10 cellular contexts compared by ENCODE assay signal in the genomic region with DNA sequence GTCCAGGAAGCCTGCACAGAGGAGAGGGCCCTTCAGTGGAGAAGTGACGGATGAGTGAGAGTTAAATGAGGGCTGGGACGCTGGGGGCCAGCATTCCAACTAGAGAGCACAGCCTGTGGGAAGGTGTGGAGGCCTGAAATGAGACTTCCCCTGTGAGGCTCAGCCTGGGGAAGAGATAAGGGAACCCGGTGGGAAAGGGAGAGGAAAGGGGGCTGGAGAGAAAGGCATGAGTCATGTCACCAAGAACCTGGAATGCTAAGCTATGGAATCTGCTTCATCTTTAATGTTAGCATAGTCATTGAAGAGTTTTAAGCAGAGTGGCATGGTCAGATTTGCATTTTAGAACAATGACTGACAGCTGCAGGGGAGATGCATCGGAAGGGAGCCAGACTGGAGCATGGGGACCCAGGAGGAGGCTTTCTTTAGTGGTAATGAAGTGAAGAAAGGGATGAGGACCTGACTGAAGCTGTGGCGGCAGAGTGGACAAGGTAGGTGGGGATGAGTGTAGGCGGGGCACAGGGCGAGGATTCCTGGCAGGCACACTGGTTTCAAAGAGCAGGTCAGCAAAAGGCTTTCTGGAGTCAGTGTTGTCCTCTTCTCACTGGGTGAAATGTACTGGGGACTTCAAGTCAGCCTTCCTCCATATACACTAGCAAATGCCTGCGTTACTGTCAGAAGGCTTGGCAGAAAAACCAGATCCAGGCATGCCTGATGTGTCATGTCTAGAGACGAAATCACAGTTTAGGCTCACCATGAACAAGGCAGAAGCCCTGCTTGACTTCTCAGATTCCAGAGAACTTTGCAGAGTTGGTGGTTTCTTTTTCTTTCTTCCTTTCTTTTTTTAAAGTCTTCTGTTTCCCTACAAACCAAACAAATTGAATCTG. TPM values are rescaled to one million over a fixed set of nuclear protein-coding genes. Genes with fewer than 3 reads are reported as not detected.
DNase-seq lines count a peak whose midpoint lies in the region; ATAC-seq, FAIRE-seq and TF ChIP-seq lines count a peak whose summit lies in the region.
"Had no signal": no experiment of that assay in that cellular context is flagged by ENCODE, and none has a peak within 500 bp of the region (broad histone marks: within the 10 kb centered on the region; RNA-seq: fewer than 3 reads in every experiment).

No MANE protein-coding gene starts in this region.

- H3K27me3 Mint-ChIP-seq in Caco-2 (ENCODE audit: insufficient read depth, unreplicated experiment): no peaks in the 10 kb centered on the region
- no peaks in the 10 kb centered on the region for H3K27me3 Mint-ChIP-seq in neural crest cell (ENCODE audit: low read depth)

- peaks cover 25% of the 10 kb centered on the region for H3K36me3 Mint-ChIP-seq in Caco-2 (ENCODE audit: insufficient read depth, unreplicated experiment)
- peaks cover 7% of the 10 kb centered on the region for H3K36me3 Mint-ChIP-seq in neural crest cell (ENCODE audit: low read depth)
- H3K36me3 Mint-ChIP-seq: activated naive CD8-positive, alpha-beta T cell treated with anti-CD3 and anti-CD28 coated beads for 36 hours had no signal

- H3K4me3 ChIP-seq in Caco-2 (ENCODE audit: low read depth, low read length) (peak overlapping the region; percentile 4), SJSA1 (no peak overlapping the region), thyroid gland (replicated peaks in 1 of 3) (no peak overlapping the region)

- H3K4me1 Mint-ChIP-seq in Caco-2 (ENCODE audit: low read depth, unreplicated experiment) (peaks cover 49% of the 10 kb centered on the region), neural crest cell (peaks cover 52% of the 10 kb centered on the region)

- POLR2A ChIA-PET in Caco-2 (lab: Charles Lee): no interaction called here

- TF ChIP-seq CTCF in Caco-2 (IDR thresholded peaks at IDR 0.05; ENCODE audit: insufficient read depth in 1 of 2, low read depth in 1 of 2, low read length in 1 of 2, severe bottlenecking in 1 of 2, unreplicated experiment in 1 of 2): no peak
- TF ChIP-seq CTCF in neural crest cell (conservative IDR thresholded peaks at IDR 0.05): no peak
- TF ChIP-seq CTCF in thyroid gland (IDR thresholded peaks at IDR 0.05): no peak

- DNase-seq in Caco-2: peak; percentile 68 to 84
- DNase-seq in SJSA1 (ENCODE audit: low read depth in 1 of 2, low spot score in 2 of 2): peak; percentile 57 to 59
- peak; percentile 86 for DNase-seq in fibroblast of peridontal ligament (ENCODE audit: extremely low read depth)
- no peak for DNase-seq in neural crest cell (ENCODE audit: low read depth, low spot score)
- no peak for DNase-seq in thyroid gland
- DNase-seq in NCI-H128 (lab: John Stamatoyannopoulos, UW; ENCODE audit: unreplicated experiment): no peak
- no peak for DNase-seq in GM19239 (ENCODE audit: insufficient read length, low spot score)
- DNase-seq: activated CD4-positive, alpha-beta T cell treated with anti-CD3 and anti-CD28 coated beads for 1 hour; activated naive CD8-positive, alpha-beta T cell treated with anti-CD3 and anti-CD28 coated beads for 36 hours had no signal

- WGBS in thyroid gland, 2 donors: 58 to 67% methylated on average over 9 of the region's 9 CpGs

- H3K27ac Mint-ChIP-seq in Caco-2 (ENCODE audit: unreplicated experiment) (peak overlapping the region; percentile 84), neural crest cell (ENCODE audit: unreplicated experiment) (peak overlapping the region; percentile 11)
- H3K27ac Mint-ChIP-seq: activated naive CD8-positive, alpha-beta T cell treated with anti-CD3 and anti-CD28 coated beads for 36 hours had no signal

- H3K9me3 Mint-ChIP-seq in Caco-2 (ENCODE audit: unreplicated experiment) (no peaks in the 10 kb centered on the region), neural crest cell (no peaks in the 10 kb centered on the region)
- H3K9me3 Mint-ChIP-seq: activated naive CD8-positive, alpha-beta T cell treated with anti-CD3 and anti-CD28 coated beads for 36 hours had no signal

- intact Hi-C loops in Caco-2 (cut with micrococcal nuclease; ENCODE audit: unreplicated experiment): loop anchor here (2.0 to 5.0 kb wide), 3 partner anchors 114 to 176 kb away; a partner anchor contains a TSS
- intact Hi-C loops in thyroid gland (cut with DNase I): no loop called here

- peaks cover 67% of the 10 kb centered on the region for H3K4me1 ChIP-seq in Caco-2
- H3K4me1 ChIP-seq in SJSA1 (replicated peaks): peaks cover 65% of the 10 kb centered on the region
- peaks cover 0 to 6% of the 10 kb centered on the region in 2 donors for H3K4me1 ChIP-seq in thyroid gland

- FAIRE-seq in GM19239 (lab: Jason Lieb, UNC): no peak

- no peak for ATAC-seq in GM19035 (IDR thresholded peaks at IDR 0.05; ENCODE audit: unreplicated experiment)

- H3K27me3 ChIP-seq in Caco-2 (replicated peaks; ENCODE audit: control insufficient read depth, insufficient read depth, low read length) (no peaks in the 10 kb centered on the region), SJSA1 (replicated peaks) (no peaks in the 10 kb centered on the region), thyroid gland (no peaks in the 10 kb centered on the region)

- H3K9me3 ChIP-seq in Caco-2 (no peaks in the 10 kb centered on the region), SJSA1 (replicated peaks) (no peaks in the 10 kb centered on the region), thyroid gland (no peaks in the 10 kb centered on the region)

- BruUV-seq in Caco-2 (replicated peaks; lab: Mats Ljungman, UMichigan): no TSS peak

- peak overlapping the region; percentile 42 for H3K27ac ChIP-seq in SJSA1
- H3K27ac ChIP-seq in thyroid gland: no peak overlapping the region

- H3K36me3 ChIP-seq in Caco-2 (ENCODE audit: control insufficient read depth, insufficient read depth, low read length) (peaks cover 3% of the 10 kb centered on the region), SJSA1 (peaks cover 6% of the 10 kb centered on the region; the same call in 1 of the 2 replicates), thyroid gland (no peaks in the 10 kb centered on the region)

- TF ChIP-seq POLR2A in thyroid gland (IDR thresholded peaks at IDR 0.05): no peak

- CTCF ChIA-PET in Caco-2 (lab: Charles Lee): interaction anchor here (0.7 kb wide), 2 partner anchors 104 to 128 kb away, joined by 3 to 4 read pairs; no protein-coding TSS in a partner anchor

- H3K4me3 Mint-ChIP-seq in Caco-2 (ENCODE audit: unreplicated experiment) (peak overlapping the region; percentile 76), neural crest cell (no peak overlapping the region)
- H3K4me3 Mint-ChIP-seq: activated naive CD8-positive, alpha-beta T cell treated with anti-CD3 and anti-CD28 coated beads for 36 hours had no signal

RNA-seq across cellular contexts. Expression of a gene that starts 8.0 kb away (rescaled TPM):
- 33.8 and 34.5 TPM in 2 replicates for total RNA-seq in Caco-2 (2022)
- total RNA-seq in SJSA1 (2014; rRNA removed; shearing (Covaris generic)): 23.2 and 28.2 TPM in 2 replicates
- total RNA-seq in neural crest cell: 13.3 and 13.6 TPM in 2 replicates
- total RNA-seq in thyroid gland: 10 to 100 TPM in 3 of 4 donors, 1 to 10 TPM in 1; 9.3 to 36.3 (median 16.3) TPM

Comparison
In these comparisons a context has a peak if more than half of its experiments do, and no peak if none do; other contexts are left out.
1. DNase-seq: peak in Caco-2 (2 of 2), SJSA1 (2 of 2) and fibroblast of peridontal ligament (single experiment); none in neural crest cell (single experiment), thyroid gland (0 of 2), NCI-H128 (single experiment) and GM19239 (single experiment).